18 cellular contexts compared by ENCODE assay signal in the genomic region with DNA sequence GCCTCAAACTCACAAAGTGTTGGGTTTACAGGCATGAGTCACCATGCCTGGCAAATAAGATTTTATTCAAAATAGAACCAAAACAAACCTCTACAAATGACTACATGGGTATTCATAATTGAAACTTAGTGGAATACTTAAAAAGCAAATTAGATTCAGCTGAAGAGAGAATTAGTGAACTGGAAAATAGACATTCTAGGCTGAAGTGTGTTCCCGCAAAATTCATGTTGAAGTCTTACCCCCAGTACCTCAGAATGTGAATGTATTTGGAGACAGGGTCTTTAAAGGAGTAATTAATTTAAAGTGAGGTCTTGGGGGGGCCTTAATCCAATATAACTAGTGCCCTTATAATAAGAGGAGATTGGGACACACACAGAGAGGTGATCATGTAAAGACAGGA.
DNase-seq lines count a peak whose midpoint lies in the region; ATAC-seq and TF ChIP-seq lines count a peak whose summit lies in the region.
"Had no signal": no experiment of that assay in that cellular context is flagged by ENCODE, and none has a peak within 500 bp of the region (broad histone marks: within the 10 kb centered on the region; RNA-seq: fewer than 3 reads in every experiment).

No MANE protein-coding gene starts in this region.

- H4K20me1 ChIP-seq in BLaER1 = 0 out of 2 replicates have a peak, but pooled peaks cover 2% of the 10 kb centered on the region

- no peak overlapping the region for H3K27ac Mint-ChIP-seq in activated naive CD4-positive, alpha-beta T cell treated with anti-CD3 and anti-CD28 coated beads, Interleukin-2, amount 10 ng/mL, durations not matched to agents 7 days and 5 days
- H3K27ac Mint-ChIP-seq in endothelial cell (ENCODE audit: unreplicated experiment) = no peak overlapping the region
- H3K27ac Mint-ChIP-seq: CD14-positive monocyte; CD4-positive, alpha-beta T cell; CD8-positive, alpha-beta memory T cell had no signal

- peaks cover 2% of the 10 kb centered on the region for H3K4me1 Mint-ChIP-seq in activated naive CD4-positive, alpha-beta T cell treated with anti-CD3 and anti-CD28 coated beads, Interleukin-2, amount 10 ng/mL, durations not matched to agents 7 days and 5 days
- peaks cover 4% of the 10 kb centered on the region for H3K4me1 Mint-ChIP-seq in endothelial cell (ENCODE audit: unreplicated experiment)

- no peak for TF ChIP-seq CTCF in endothelial cell (IDR thresholded peaks at IDR 0.05; ENCODE audit: unreplicated experiment)

- peak overlapping the region; percentile 78; the same call in 1 of the 2 replicates for H3K27ac ChIP-seq in BLaER1

- H3K36me3 ChIP-seq in BLaER1 = no peaks in the 10 kb centered on the region

- ATAC-seq in HG02938 (IDR thresholded peaks at IDR 0.05; ENCODE audit: unreplicated experiment) = no peak
- ATAC-seq: GM12878 had no signal

- H3K27me3 ChIP-seq in BLaER1 = no peaks in the 10 kb centered on the region

- peak; percentile 0 for DNase-seq in activated naive CD4-positive, alpha-beta T cell treated with Interleukin-2 at 50 U/mL for 16 hours
- no peak for DNase-seq in activated naive CD4-positive, alpha-beta T cell treated with anti-CD3 and anti-CD28 coated beads, Interleukin-2, amount 10 ng/mL, durations not matched to agents 7 days and 5 days
- DNase-seq in OCI-M1 (lab: John Stamatoyannopoulos, UW) (peak; percentile 1), endothelial cell (ENCODE audit: low spot score) (no peak)
- DNase-seq in stimulated activated naive CD4-positive, alpha-beta T cell (lab: John Stamatoyannopoulos, UW) = no peak
- DNase-seq: 8988T; CD4-positive, alpha-beta T cell; CD8-positive, alpha-beta memory T cell; DMS 273 treated with DMSO at 0.1 percent for 48 hours; DMS79; EL; GDM1; GOT3; H7 had no signal

- CTCF ChIA-PET in activated naive CD4-positive, alpha-beta T cell treated with anti-CD3 and anti-CD28 coated beads, Interleukin-2, amount 10 ng/mL, durations not matched to agents 7 days and 5 days (lab: Charles Lee) = interaction anchor here (1.3 kb wide), 1 partner anchor 207 kb away, joined by 3 read pairs; a partner anchor contains a TSS

- no peak overlapping the region for H3K4me3 ChIP-seq in BLaER1
- H3K4me3 ChIP-seq: GM12878 had no signal

- H3K9me3 Mint-ChIP-seq in activated naive CD4-positive, alpha-beta T cell treated with anti-CD3 and anti-CD28 coated beads, Interleukin-2, amount 10 ng/mL, durations not matched to agents 7 days and 5 days = peaks cover 9% of the 10 kb centered on the region
- peaks cover 6% of the 10 kb centered on the region for H3K9me3 Mint-ChIP-seq in endothelial cell (ENCODE audit: unreplicated experiment)
- H3K9me3 Mint-ChIP-seq: CD4-positive, alpha-beta T cell had no signal

- peak overlapping the region; percentile 90 for H3K4me2 ChIP-seq in BLaER1

- H3K4me1 ChIP-seq in BLaER1 = peaks cover 57% of the 10 kb centered on the region

- H3K9me3 ChIP-seq in BLaER1 = peaks cover 19% of the 10 kb centered on the region

- peaks cover 4% of the 10 kb centered on the region for H3K27me3 Mint-ChIP-seq in activated naive CD4-positive, alpha-beta T cell treated with anti-CD3 and anti-CD28 coated beads, Interleukin-2, amount 10 ng/mL, durations not matched to agents 7 days and 5 days
- peaks cover 19% of the 10 kb centered on the region for H3K27me3 Mint-ChIP-seq in endothelial cell (ENCODE audit: unreplicated experiment)

- peaks cover 3% of the 10 kb centered on the region for H3K36me3 Mint-ChIP-seq in activated naive CD4-positive, alpha-beta T cell treated with anti-CD3 and anti-CD28 coated beads, Interleukin-2, amount 10 ng/mL, durations not matched to agents 7 days and 5 days
- peaks cover 9% of the 10 kb centered on the region for H3K36me3 Mint-ChIP-seq in endothelial cell (ENCODE audit: low read depth, unreplicated experiment)
- H3K36me3 Mint-ChIP-seq: CD14-positive monocyte had no signal

- H3K9ac ChIP-seq in BLaER1 = no peak overlapping the region

- H3K4me3 Mint-ChIP-seq in activated naive CD4-positive, alpha-beta T cell treated with anti-CD3 and anti-CD28 coated beads, Interleukin-2, amount 10 ng/mL, durations not matched to agents 7 days and 5 days = no peak overlapping the region
- H3K4me3 Mint-ChIP-seq in endothelial cell (ENCODE audit: unreplicated experiment) = peak overlapping the region; percentile 25
- H3K4me3 Mint-ChIP-seq: CD14-positive monocyte; CD4-positive, alpha-beta T cell; CD8-positive, alpha-beta memory T cell had no signal

Comparison
In these comparisons a context has a peak if more than half of its experiments do, and no peak if none do; other contexts are left out.
1. DNase-seq: peak in activated naive CD4-positive, alpha-beta T cell treated with Interleukin-2 at 50 U/mL for 16 hours (single experiment) and OCI-M1 (single experiment); none in activated naive CD4-positive, alpha-beta T cell treated with anti-CD3 and anti-CD28 coated beads, Interleukin-2, amount 10 ng/mL, durations not matched to agents 7 days and 5 days (single experiment), endothelial cell (single experiment) and stimulated activated naive CD4-positive, alpha-beta T cell (0 of 6).